In genomic region chr2:25794544-25795276, GRCh38 we compare ENCODE assay signal across 1 cellular context.
TF ChIP-seq lines count a peak whose summit lies in the region.

No MANE protein-coding gene starts in this region.

TF ChIP-seq in GM12878, 131 proteins besides CTCF, POLR2A, EP300 and RAD21 (continued from another document):
- TF ChIP-seq, protein P1, sequence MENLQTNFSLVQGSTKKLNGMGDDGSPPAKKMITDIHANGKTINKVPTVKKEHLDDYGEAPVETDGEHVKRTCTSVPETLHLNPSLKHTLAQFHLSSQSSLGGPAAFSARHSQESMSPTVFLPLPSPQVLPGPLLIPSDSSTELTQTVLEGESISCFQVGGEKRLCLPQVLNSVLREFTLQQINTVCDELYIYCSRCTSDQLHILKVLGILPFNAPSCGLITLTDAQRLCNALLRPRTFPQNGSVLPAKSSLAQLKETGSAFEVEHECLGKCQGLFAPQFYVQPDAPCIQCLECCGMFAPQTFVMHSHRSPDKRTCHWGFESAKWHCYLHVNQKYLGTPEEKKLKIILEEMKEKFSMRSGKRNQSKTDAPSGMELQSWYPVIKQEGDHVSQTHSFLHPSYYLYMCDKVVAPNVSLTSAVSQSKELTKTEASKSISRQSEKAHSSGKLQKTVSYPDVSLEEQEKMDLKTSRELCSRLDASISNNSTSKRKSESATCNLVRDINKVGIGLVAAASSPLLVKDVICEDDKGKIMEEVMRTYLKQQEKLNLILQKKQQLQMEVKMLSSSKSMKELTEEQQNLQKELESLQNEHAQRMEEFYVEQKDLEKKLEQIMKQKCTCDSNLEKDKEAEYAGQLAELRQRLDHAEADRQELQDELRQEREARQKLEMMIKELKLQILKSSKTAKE (IDR thresholded peaks at IDR 0.05; ENCODE audit: low read depth, poor library complexity, severe bottlenecking) = no peak
- TF ChIP-seq PRDM15 (CRISPR knock-in tag; IDR thresholded peaks at IDR 0.05) = no peak
- no peak for TF ChIP-seq ZNF207 (IDR thresholded peaks at IDR 0.05; ENCODE audit: borderline replicate concordance)
- no peak for TF ChIP-seq MXI1 (IDR thresholded peaks at IDR 0.05; ENCODE audit: low read depth, low read length)
- TF ChIP-seq SREBF1 (IDR thresholded peaks at IDR 0.05; ENCODE audit: low read length) = no peak
- no peak for TF ChIP-seq CBX5 (IDR thresholded peaks at IDR 0.05; ENCODE audit: low read depth)
- TF ChIP-seq ZNF24 (IDR thresholded peaks at IDR 0.05) = no peak
- TF ChIP-seq POLR2AphosphoS5 (IDR thresholded peaks at IDR 0.05; ENCODE audit: low read length) = no peak
- TF ChIP-seq ZNF592 (IDR thresholded peaks at IDR 0.05) = no peak
- TF ChIP-seq SIX5 (IDR thresholded peaks at IDR 0.05; ENCODE audit: low read depth, low read length, severe bottlenecking) = no peak
- no peak for TF ChIP-seq TCF7 (IDR thresholded peaks at IDR 0.05; ENCODE audit: borderline replicate concordance)
- no peak for TF ChIP-seq RELA (IDR thresholded peaks at IDR 0.05; ENCODE audit: borderline replicate concordance, partially characterized antibody)
- no peak for TF ChIP-seq POLR2AphosphoS2 (IDR thresholded peaks at IDR 0.05; ENCODE audit: low read depth, low read length)
- no peak for TF ChIP-seq DPF2 (IDR thresholded peaks at IDR 0.05)
- TF ChIP-seq, protein P2, sequence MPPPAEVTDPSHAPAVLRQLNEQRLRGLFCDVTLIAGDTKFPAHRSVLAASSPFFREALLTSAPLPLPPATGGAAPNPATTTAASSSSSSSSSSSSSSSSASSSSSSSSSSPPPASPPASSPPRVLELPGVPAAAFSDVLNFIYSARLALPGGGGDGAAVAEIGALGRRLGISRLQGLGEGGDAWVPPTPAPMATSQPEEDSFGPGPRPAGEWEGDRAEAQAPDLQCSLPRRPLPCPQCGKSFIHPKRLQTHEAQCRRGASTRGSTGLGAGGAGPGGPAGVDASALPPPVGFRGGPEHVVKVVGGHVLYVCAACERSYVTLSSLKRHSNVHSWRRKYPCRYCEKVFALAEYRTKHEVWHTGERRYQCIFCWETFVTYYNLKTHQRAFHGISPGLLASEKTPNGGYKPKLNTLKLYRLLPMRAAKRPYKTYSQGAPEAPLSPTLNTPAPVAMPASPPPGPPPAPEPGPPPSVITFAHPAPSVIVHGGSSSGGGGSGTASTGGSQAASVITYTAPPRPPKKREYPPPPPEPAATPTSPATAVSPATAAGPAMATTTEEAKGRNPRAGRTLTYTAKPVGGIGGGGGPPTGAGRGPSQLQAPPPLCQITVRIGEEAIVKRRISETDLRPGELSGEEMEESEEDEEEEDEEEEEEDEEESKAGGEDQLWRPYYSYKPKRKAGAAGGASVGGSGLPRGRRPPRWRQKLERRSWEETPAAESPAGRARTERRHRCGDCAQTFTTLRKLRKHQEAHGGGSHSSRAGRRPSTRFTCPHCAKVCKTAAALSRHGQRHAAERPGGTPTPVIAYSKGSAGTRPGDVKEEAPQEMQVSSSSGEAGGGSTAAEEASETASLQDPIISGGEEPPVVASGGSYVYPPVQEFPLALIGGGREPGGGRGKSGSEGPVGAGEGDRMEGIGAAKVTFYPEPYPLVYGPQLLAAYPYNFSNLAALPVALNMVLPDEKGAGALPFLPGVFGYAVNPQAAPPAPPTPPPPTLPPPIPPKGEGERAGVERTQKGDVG (CRISPR knock-in tag; IDR thresholded peaks at IDR 0.05) = no peak
- no peak for TF ChIP-seq RFX5 (IDR thresholded peaks at IDR 0.05; ENCODE audit: low read depth, low read length)
- no peak for TF ChIP-seq BACH1 (IDR thresholded peaks at IDR 0.05; ENCODE audit: borderline replicate concordance)
- TF ChIP-seq, protein P3, sequence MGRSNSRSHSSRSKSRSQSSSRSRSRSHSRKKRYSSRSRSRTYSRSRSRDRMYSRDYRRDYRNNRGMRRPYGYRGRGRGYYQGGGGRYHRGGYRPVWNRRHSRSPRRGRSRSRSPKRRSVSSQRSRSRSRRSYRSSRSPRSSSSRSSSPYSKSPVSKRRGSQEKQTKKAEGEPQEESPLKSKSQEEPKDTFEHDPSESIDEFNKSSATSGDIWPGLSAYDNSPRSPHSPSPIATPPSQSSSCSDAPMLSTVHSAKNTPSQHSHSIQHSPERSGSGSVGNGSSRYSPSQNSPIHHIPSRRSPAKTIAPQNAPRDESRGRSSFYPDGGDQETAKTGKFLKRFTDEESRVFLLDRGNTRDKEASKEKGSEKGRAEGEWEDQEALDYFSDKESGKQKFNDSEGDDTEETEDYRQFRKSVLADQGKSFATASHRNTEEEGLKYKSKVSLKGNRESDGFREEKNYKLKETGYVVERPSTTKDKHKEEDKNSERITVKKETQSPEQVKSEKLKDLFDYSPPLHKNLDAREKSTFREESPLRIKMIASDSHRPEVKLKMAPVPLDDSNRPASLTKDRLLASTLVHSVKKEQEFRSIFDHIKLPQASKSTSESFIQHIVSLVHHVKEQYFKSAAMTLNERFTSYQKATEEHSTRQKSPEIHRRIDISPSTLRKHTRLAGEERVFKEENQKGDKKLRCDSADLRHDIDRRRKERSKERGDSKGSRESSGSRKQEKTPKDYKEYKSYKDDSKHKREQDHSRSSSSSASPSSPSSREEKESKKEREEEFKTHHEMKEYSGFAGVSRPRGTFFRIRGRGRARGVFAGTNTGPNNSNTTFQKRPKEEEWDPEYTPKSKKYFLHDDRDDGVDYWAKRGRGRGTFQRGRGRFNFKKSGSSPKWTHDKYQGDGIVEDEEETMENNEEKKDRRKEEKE (IDR thresholded peaks at IDR 0.05) = no peak
- TF ChIP-seq, protein P4, sequence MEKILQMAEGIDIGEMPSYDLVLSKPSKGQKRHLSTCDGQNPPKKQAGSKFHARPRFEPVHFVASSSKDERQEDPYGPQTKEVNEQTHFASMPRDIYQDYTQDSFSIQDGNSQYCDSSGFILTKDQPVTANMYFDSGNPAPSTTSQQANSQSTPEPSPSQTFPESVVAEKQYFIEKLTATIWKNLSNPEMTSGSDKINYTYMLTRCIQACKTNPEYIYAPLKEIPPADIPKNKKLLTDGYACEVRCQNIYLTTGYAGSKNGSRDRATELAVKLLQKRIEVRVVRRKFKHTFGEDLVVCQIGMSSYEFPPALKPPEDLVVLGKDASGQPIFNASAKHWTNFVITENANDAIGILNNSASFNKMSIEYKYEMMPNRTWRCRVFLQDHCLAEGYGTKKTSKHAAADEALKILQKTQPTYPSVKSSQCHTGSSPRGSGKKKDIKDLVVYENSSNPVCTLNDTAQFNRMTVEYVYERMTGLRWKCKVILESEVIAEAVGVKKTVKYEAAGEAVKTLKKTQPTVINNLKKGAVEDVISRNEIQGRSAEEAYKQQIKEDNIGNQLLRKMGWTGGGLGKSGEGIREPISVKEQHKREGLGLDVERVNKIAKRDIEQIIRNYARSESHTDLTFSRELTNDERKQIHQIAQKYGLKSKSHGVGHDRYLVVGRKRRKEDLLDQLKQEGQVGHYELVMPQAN (conservative IDR thresholded peaks at IDR 0.05) = no peak
- no peak for TF ChIP-seq ZZZ3 (IDR thresholded peaks at IDR 0.05; ENCODE audit: control insufficient read depth, insufficient read length, low read depth)
- 0 out of 2 replicates have a peak, but pooled peaks have one; percentile 23 for TF ChIP-seq SMARCA5 (IDR thresholded peaks at IDR 0.05)
- no peak for TF ChIP-seq YY1 (IDR thresholded peaks at IDR 0.05; ENCODE audit: low read depth, low read length)
- no peak for TF ChIP-seq SMAD5 (IDR thresholded peaks at IDR 0.05; ENCODE audit: low read depth)
